ENCODE assay signal across 34 cellular contexts in genomic region chr20:1045860-1046418, GRCh38. TPM values are rescaled to one million over a fixed set of nuclear protein-coding genes. Genes with fewer than 3 reads are reported as not detected.
"Had no signal": no experiment of that assay in that cellular context is flagged by ENCODE, and none has a peak within 500 bp of the region (broad histone marks: within the 10 kb centered on the region; RNA-seq: fewer than 3 reads in every experiment).

No MANE protein-coding gene starts in this region.

- H3K4me3 ChIP-seq: esophagus muscularis mucosa, gastrocnemius medialis, heart left ventricle had no signal

- H3K27ac ChIP-seq: brain microvascular endothelial cell, esophagus muscularis mucosa, foreskin keratinocyte, gastrocnemius medialis, heart left ventricle had no signal

- H3K4me1 ChIP-seq: esophagus muscularis mucosa, foreskin keratinocyte, gastrocnemius medialis, heart left ventricle had no signal

- FAIRE-seq: astrocyte, colon had no signal

- H3K27me3 ChIP-seq: brain microvascular endothelial cell, esophagus muscularis mucosa, foreskin keratinocyte, gastrocnemius medialis, heart left ventricle had no signal

- DNase-seq: activated CD4-positive, alpha-beta memory T cell treated with anti-CD3 and anti-CD28 coated beads for 36 hours; activated CD4-positive, alpha-beta T cell treated with anti-CD3 and anti-CD28 coated beads for 36 hours; activated CD4-positive, alpha-beta T cell treated with anti-CD3 and anti-CD28 coated beads, Interleukin-2, amount 10 ng/mL, durations not matched to agents 24 days and 14 days; activated CD4-positive, CD25-positive, alpha-beta regulatory T cell; activated CD4-positive, CD25-positive, alpha-beta regulatory T cell treated with anti-CD3 and anti-CD28 coated beads, Interleukin-2, amount 50 U/mL, for 72 hours; activated CD8-positive, alpha-beta memory T cell treated with anti-CD3 and anti-CD28 coated beads, Interleukin-2, amount 10 ng/mL, durations not matched to agents 7 days and 5 days; activated CD8-positive, alpha-beta memory T cell treated with anti-CD3 and anti-CD28 coated beads, Interleukin-2, amount 50 U/mL, for 4 hours; activated CD8-positive, alpha-beta T cell treated with anti-CD3 and anti-CD28 coated beads, Interleukin-2, amount 10 ng/mL, durations not matched to agents 7 days and 5 days; activated effector memory CD4-positive, alpha-beta T cell treated with Interleukin-2 at 50 U/mL for 16 hours; activated gamma-delta T cell treated with Interleukin-2 at 50 U/mL for 16 hours; activated naive CD4-positive, alpha-beta T cell treated with anti-CD3 and anti-CD28 coated beads, Interleukin-2, amount 50 U/mL, for 16 hours; activated naive CD4-positive, alpha-beta T cell treated with Interleukin-2 at 50 U/mL for 16 hours; activated T-cell treated with anti-CD3 and anti-CD28 coated beads, Interleukin-2, amount 50 U/mL, for 4 hours; amniotic stem cell; anterior cingulate cortex; brain microvascular endothelial cell; caudate nucleus; cortex of kidney; dermis blood vessel endothelial cell; effector CD4-positive, alpha-beta T cell; effector memory CD8-positive, alpha-beta T cell; erythroblast; foreskin keratinocyte; gastrocnemius medialis; glutamatergic neuron; heart left ventricle; T-helper 2 cell had no signal

- H3K9me3 ChIP-seq: gastrocnemius medialis had no signal

- H3K36me3 ChIP-seq: brain microvascular endothelial cell, esophagus muscularis mucosa, gastrocnemius medialis, heart left ventricle had no signal

- ATAC-seq: activated CD4-positive, alpha-beta T cell treated with anti-CD3 and anti-CD28 coated beads for 36 hours; activated CD8-positive, alpha-beta memory T cell treated with anti-CD3 and anti-CD28 coated beads, Interleukin-2, amount 10 ng/mL, durations not matched to agents 7 days and 5 days; activated CD8-positive, alpha-beta T cell treated with anti-CD3 and anti-CD28 coated beads, Interleukin-2, amount 10 ng/mL, durations not matched to agents 7 days and 5 days; activated T-cell treated with anti-CD3 and anti-CD28 coated beads, Interleukin-2, amount 50 U/mL, for 4 hours; activated T-helper 17 cell treated with anti-CD3 and anti-CD28 coated beads, Interleukin-2, amount 50 U/mL, for 72 hours; effector memory CD8-positive, alpha-beta T cell; foreskin keratinocyte; gastrocnemius medialis; heart left ventricle had no signal

RNA-seq across cellular contexts. Expression of gene RSPO4, which starts 43.8 kb away (rescaled TPM):
- total RNA-seq: activated CD4-positive, alpha-beta memory T cell treated with anti-CD3 and anti-CD28 coated beads for 36 hours; activated CD4-positive, alpha-beta T cell treated with anti-CD3 and anti-CD28 coated beads for 36 hours; activated CD4-positive, alpha-beta T cell treated with anti-CD3 and anti-CD28 coated beads, Interleukin-2, amount 10 ng/mL, durations not matched to agents 24 days and 14 days; activated CD8-positive, alpha-beta memory T cell treated with anti-CD3 and anti-CD28 coated beads for 36 hours; activated CD8-positive, alpha-beta memory T cell treated with anti-CD3 and anti-CD28 coated beads, Interleukin-2, amount 10 ng/mL, durations not matched to agents 7 days and 5 days; activated CD8-positive, alpha-beta T cell treated with anti-CD3 and anti-CD28 coated beads, Interleukin-2, amount 10 ng/mL, durations not matched to agents 7 days and 5 days; activated T-cell treated with anti-CD3 and anti-CD28 coated beads, Interleukin-2, amount 50 U/mL, for 4 hours; activated T-helper 17 cell treated with anti-CD3 and anti-CD28 coated beads, Interleukin-2, amount 50 U/mL, for 72 hours; chondrocyte; dermis blood vessel endothelial cell; foreskin keratinocyte; gastrocnemius medialis; T-helper 1 cell treated with Interleukin-12 subunit alpha and Interleukin-12 subunit beta and Interleukin-4 antibody, amounts not matched to agents 30 ng/mL and 1 ng/mL, for 36 hours had no signal
